1 cellular context compared by ENCODE assay signal in the genomic region with DNA sequence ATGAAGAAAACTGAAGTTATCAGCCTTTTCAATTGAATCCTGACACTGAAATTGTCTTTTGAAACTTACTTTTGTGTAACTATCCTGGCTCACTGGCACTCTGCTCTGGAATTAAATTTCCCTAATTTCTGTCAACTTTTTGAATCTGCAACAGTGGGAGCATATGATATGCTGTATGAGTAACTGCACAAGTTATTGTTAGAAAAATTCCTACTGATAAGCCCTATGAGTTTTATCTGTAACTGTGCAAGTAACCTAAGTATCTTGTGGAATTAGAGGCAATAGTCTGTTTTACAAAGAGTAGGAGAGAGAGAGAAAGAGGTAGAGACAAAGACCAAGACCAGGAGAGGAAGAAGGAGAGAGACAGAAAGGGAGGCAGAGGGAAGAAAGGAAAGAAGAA.
TF ChIP-seq lines count a peak whose summit lies in the region.

No MANE protein-coding gene starts in this region.

TF ChIP-seq in WTC11, 78 proteins besides CTCF, POLR2A, EP300 and RAD21 (continued from another document):
- TF ChIP-seq, protein P1, sequence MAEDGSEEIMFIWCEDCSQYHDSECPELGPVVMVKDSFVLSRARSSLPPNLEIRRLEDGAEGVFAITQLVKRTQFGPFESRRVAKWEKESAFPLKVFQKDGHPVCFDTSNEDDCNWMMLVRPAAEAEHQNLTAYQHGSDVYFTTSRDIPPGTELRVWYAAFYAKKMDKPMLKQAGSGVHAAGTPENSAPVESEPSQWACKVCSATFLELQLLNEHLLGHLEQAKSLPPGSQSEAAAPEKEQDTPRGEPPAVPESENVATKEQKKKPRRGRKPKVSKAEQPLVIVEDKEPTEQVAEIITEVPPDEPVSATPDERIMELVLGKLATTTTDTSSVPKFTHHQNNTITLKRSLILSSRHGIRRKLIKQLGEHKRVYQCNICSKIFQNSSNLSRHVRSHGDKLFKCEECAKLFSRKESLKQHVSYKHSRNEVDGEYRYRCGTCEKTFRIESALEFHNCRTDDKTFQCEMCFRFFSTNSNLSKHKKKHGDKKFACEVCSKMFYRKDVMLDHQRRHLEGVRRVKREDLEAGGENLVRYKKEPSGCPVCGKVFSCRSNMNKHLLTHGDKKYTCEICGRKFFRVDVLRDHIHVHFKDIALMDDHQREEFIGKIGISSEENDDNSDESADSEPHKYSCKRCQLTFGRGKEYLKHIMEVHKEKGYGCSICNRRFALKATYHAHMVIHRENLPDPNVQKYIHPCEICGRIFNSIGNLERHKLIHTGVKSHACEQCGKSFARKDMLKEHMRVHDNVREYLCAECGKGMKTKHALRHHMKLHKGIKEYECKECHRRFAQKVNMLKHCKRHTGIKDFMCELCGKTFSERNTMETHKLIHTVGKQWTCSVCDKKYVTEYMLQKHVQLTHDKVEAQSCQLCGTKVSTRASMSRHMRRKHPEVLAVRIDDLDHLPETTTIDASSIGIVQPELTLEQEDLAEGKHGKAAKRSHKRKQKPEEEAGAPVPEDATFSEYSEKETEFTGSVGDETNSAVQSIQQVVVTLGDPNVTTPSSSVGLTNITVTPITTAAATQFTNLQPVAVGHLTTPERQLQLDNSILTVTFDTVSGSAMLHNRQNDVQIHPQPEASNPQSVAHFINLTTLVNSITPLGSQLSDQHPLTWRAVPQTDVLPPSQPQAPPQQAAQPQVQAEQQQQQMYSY (CRISPR knock-in tag; IDR thresholded peaks at IDR 0.05): no peak
- no peak for TF ChIP-seq ZNF219 (CRISPR knock-in tag; IDR thresholded peaks at IDR 0.05; ENCODE audit: borderline replicate concordance)
- no peak for TF ChIP-seq ZNF423 (CRISPR knock-in tag; IDR thresholded peaks at IDR 0.05)
- no peak for TF ChIP-seq TEAD1 (CRISPR knock-in tag; IDR thresholded peaks at IDR 0.05)
- TF ChIP-seq GABPB1 (CRISPR knock-in tag; IDR thresholded peaks at IDR 0.05): no peak
- TF ChIP-seq FOXK1 (CRISPR knock-in tag; IDR thresholded peaks at IDR 0.05): no peak
- no peak for TF ChIP-seq TCF7 (CRISPR knock-in tag; IDR thresholded peaks at IDR 0.05; ENCODE audit: low read depth)
- no peak for TF ChIP-seq NR3C1 (CRISPR knock-in tag; conservative IDR thresholded peaks at IDR 0.05; ENCODE audit: low read depth)
- TF ChIP-seq ATF1 (CRISPR knock-in tag; IDR thresholded peaks at IDR 0.05): no peak
